In genomic region chr11:121591405-121592033, GRCh38 we compare ENCODE assay signal across 8 cellular contexts.
DNase-seq lines count a peak whose midpoint lies in the region; ATAC-seq lines count a peak whose summit lies in the region.

No MANE protein-coding gene starts in this region.

- DNase-seq in Caki2 (ENCODE audit: low read depth) (peak; percentile 57), NCI-H345 (lab: John Stamatoyannopoulos, UW) (peak; percentile 73), cerebellum (ENCODE audit: low spot score) (peak; percentile 79), left colon (peak; percentile 40 to 65)
- peak; percentile 82 for DNase-seq in activated CD4-positive, alpha-beta T cell treated with anti-CD3 and anti-CD28 coated beads for 36 hours
- peak; percentile 16 to 60 (median 33) for DNase-seq in stimulated activated CD4-positive, alpha-beta T cell treated with anti-CD3 and anti-CD28 coated beads, TNF-alpha, amount 100 ng/mL, for 1 hour (ENCODE audit: low read depth in 3 of 3, low spot score in 1 of 3)

- peaks cover 54% of the 10 kb centered on the region for H3K36me3 Mint-ChIP-seq in activated CD4-positive, alpha-beta T cell treated with anti-CD3 and anti-CD28 coated beads for 36 hours (ENCODE audit: low read depth)

- H3K4me1 Mint-ChIP-seq in activated CD4-positive, alpha-beta T cell treated with anti-CD3 and anti-CD28 coated beads for 36 hours, result peaks cover 22% of the 10 kb centered on the region

- CTCF ChIA-PET in activated CD4-positive, alpha-beta T cell treated with anti-CD3 and anti-CD28 coated beads for 36 hours (lab: Charles Lee), result interaction anchor here (0.6 to 4.6 kb wide), 37 partner anchors 8 to 698 kb away, joined by 3 to 46 read pairs (median 4); no protein-coding TSS in a partner anchor

- in situ Hi-C loops in Caki2 (cut with HindIII; ENCODE audit: low pct_unique_long_range_greater_than_20kb, low sequenced_read_pairs), result no loop called here

- H3K4me3 Mint-ChIP-seq in activated CD4-positive, alpha-beta T cell treated with anti-CD3 and anti-CD28 coated beads for 36 hours, result no peak overlapping the region

- POLR2A ChIA-PET in activated CD4-positive, alpha-beta T cell treated with anti-CD3 and anti-CD28 coated beads for 36 hours (lab: Charles Lee), result no interaction called here

- ATAC-seq in HG02840 (IDR thresholded peaks at IDR 0.05; ENCODE audit: low FRiP score, unreplicated experiment), result peak; percentile 36
- ATAC-seq in activated CD4-positive, alpha-beta T cell treated with anti-CD3 and anti-CD28 coated beads for 36 hours, result peak; percentile 73
- ATAC-seq in left colon, result peak; percentile 29
- no peak for ATAC-seq in GM19455 (IDR thresholded peaks at IDR 0.05; ENCODE audit: unreplicated experiment)

- H3K27ac Mint-ChIP-seq in activated CD4-positive, alpha-beta T cell treated with anti-CD3 and anti-CD28 coated beads for 36 hours, result peak overlapping the region; percentile 66

- H3K27me3 Mint-ChIP-seq in activated CD4-positive, alpha-beta T cell treated with anti-CD3 and anti-CD28 coated beads for 36 hours, result no peaks in the 10 kb centered on the region

- intact Hi-C loops in activated CD4-positive, alpha-beta T cell treated with anti-CD3 and anti-CD28 coated beads for 36 hours (cut with DNase I, micrococcal nuclease), result loop anchor here (1.0 to 5.0 kb wide), 7 partner anchors 125 to 342 kb away; partner anchors contain the start of genes SORL1 (in 2 of the 2), SORL1-AS1 (in 2 of the 2) and SC5D (in 1 of the 2)
- intact Hi-C loops in left colon (cut with DNase I, micrococcal nuclease), result loop anchor here (2.0 to 10.0 kb wide), 3 partner anchors 267 to 344 kb away; no protein-coding TSS in a partner anchor

- no peaks in the 10 kb centered on the region for H3K9me3 Mint-ChIP-seq in activated CD4-positive, alpha-beta T cell treated with anti-CD3 and anti-CD28 coated beads for 36 hours (ENCODE audit: low read depth)
